Comparison of ENCODE assay signal across 10 cellular contexts in the genomic region with DNA sequence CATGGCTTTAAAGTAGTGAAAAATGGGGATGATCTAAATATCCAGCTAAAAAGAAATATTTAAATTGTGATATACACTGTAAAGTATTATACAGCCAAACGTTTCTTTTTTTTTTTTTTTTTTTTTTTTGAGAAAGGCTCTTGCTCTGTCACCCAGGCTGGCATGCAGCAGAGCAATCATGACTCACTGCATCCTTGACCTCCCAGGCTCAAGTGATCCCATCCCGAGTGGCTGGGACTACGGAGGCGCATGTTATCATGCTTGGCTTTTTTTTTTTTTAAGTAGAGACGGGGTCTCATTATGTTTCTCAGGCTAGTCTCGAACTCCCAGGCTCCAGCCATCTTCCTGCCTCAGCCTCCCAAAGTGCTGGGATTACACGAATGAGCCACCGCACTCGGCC. TPM values are rescaled to one million over a fixed set of nuclear protein-coding genes. Genes with fewer than 3 reads are reported as not detected.
A peak's percentile ranks its signal among the peaks of the same experiment; 100 is the strongest.
DNase-seq lines count a peak whose midpoint lies in the region; ATAC-seq lines count a peak whose summit lies in the region.
"Had no signal": no experiment of that assay in that cellular context is flagged by ENCODE, and none has a peak within 500 bp of the region (broad histone marks: within the 10 kb centered on the region; RNA-seq: fewer than 3 reads in every experiment).

No MANE protein-coding gene starts in this region.

- ATAC-seq in HG03469 (IDR thresholded peaks at IDR 0.05; ENCODE audit: unreplicated experiment): no peak
- ATAC-seq in HG02852 (IDR thresholded peaks at IDR 0.05; ENCODE audit: unreplicated experiment): no peak
- ATAC-seq in HG02884 (IDR thresholded peaks at IDR 0.05; ENCODE audit: unreplicated experiment): no peak
- no peak for ATAC-seq in GM21723 (IDR thresholded peaks at IDR 0.05; ENCODE audit: unreplicated experiment)
- ATAC-seq: CD8-positive, alpha-beta T cell had no signal

- DNase-seq in AG08395 (ENCODE audit: low spot score) (peak; percentile 45), MV-4-11 (lab: John Stamatoyannopoulos, UW) (peak; percentile 50), dermis blood vessel endothelial cell (peak; percentile 68)
- DNase-seq: CD8-positive, alpha-beta T cell; NCI-H1436 treated with DMSO at 0.1 percent for 48 hours had no signal

- no peak overlapping the region for H3K4me3 ChIP-seq in mesodermal cell (ENCODE audit: extremely low read depth, insufficient read depth, low read length, poor library complexity, severe bottlenecking)

- 0 to 40% methylated on average over 1 to 4 of the region's 9 CpGs for WGBS in mesodermal cell (ENCODE audit: insufficient coverage in 2 of 2), 2 experiments

- peaks cover 3% of the 10 kb centered on the region for H3K36me3 ChIP-seq in mesodermal cell (ENCODE audit: control insufficient read depth, insufficient read depth, low read length)

- H3K27ac ChIP-seq in mesodermal cell (ENCODE audit: low read depth, low read length, severe bottlenecking): peak overlapping the region; percentile 73

- peaks cover 18% of the 10 kb centered on the region for H3K4me1 ChIP-seq in mesodermal cell (ENCODE audit: control insufficient read depth, insufficient read depth, low read length, poor library complexity, severe bottlenecking)

- no peaks in the 10 kb centered on the region for H3K9me3 ChIP-seq in mesodermal cell (ENCODE audit: control insufficient read depth, low read length)

RNA-seq across cellular contexts. Expression of gene SMIM14, which starts 17.1 kb away (rescaled TPM):
- total RNA-seq in dermis blood vessel endothelial cell: 20.9 and 21.7 TPM in 2 replicates
- 28.3 TPM for polyA plus RNA-seq in mesodermal cell (2013, experiment 1 of 2)
- 32.3 TPM for polyA plus RNA-seq in mesodermal cell (2013, experiment 2 of 2)
